In genomic region chr2:85595378-85596232, GRCh38 we compare ENCODE assay signal across 8 cellular contexts. TPM values are rescaled to one million over a fixed set of nuclear protein-coding genes. Genes with fewer than 3 reads are reported as not detected.
DNase-seq lines count a peak whose midpoint lies in the region; TF ChIP-seq lines count a peak whose summit lies in the region.

RNF181 (plus strand) TSS chr2:85595745; CDS start chr2:85595764, 19 bp downstream.

- H3K4me3 ChIP-seq in neuron (ENCODE audit: low read length) (peak within 1 kb of the TSS; percentile 81), subcutaneous abdominal adipose tissue (ENCODE audit: low read depth in 1 of 5, low read length in 5 of 5) (peak within 1 kb of the TSS; percentile 80 to 94 (median 86))

- H2AFZ ChIP-seq in neuron (ENCODE audit: low read depth, low read length): peak within 1 kb of the TSS; percentile 42

- peaks cover 16% of the 10 kb centered on the region for H3K4me1 ChIP-seq in neuron (ENCODE audit: insufficient read depth, low read length)
- H3K4me1 ChIP-seq in subcutaneous abdominal adipose tissue (ENCODE audit: control insufficient read depth in 5 of 5, insufficient read depth in 5 of 5, low read length in 5 of 5): peaks cover 6 to 53% (median 49%) of the 10 kb centered on the region in 5 donors

- CTCF ChIA-PET in HEK293T (lab: Yijun Ruan, JAX): interaction anchor here (1.4 kb wide), 1 partner anchor 16 kb away, joined by 3 read pairs; the partner anchor contains the start of gene C2orf68

- in situ Hi-C loops in SK-MEL-5 (cut with HindIII; ENCODE audit: low pct_unique_long_range_greater_than_20kb, low sequenced_read_pairs): no loop called here

- H3K27me3 ChIP-seq in neuron (ENCODE audit: insufficient read depth, low read length): no peaks in the 10 kb centered on the region
- no peaks in the 10 kb centered on the region for H3K27me3 ChIP-seq in subcutaneous abdominal adipose tissue (ENCODE audit: control insufficient read depth in 5 of 5, insufficient read depth in 4 of 5, low read length in 5 of 5)

- H3K27ac ChIP-seq in subcutaneous abdominal adipose tissue (ENCODE audit: low read depth, low read length): peak within 1 kb of the TSS; percentile 93

- peak within 1 kb of the TSS; percentile 64 to 88 (median 87) for H3K9ac ChIP-seq in subcutaneous abdominal adipose tissue (ENCODE audit: low read length in 5 of 5)

- POLR2A ChIA-PET in HEK293T (lab: Yijun Ruan, JAX): interaction anchor here (0.7 to 3.2 kb wide), 20 partner anchors 10 to 268 kb away, joined by 3 to 30 read pairs (median 5); partner anchors contain the start of genes C2orf68, GGCX, MAT2A and TGOLN2

- H3K9me3 ChIP-seq in neuron (ENCODE audit: low read length): no peaks in the 10 kb centered on the region
- H3K9me3 ChIP-seq in subcutaneous abdominal adipose tissue (ENCODE audit: control insufficient read depth in 5 of 5, low read length in 5 of 5): no peaks in the 10 kb centered on the region

- H3K36me3 ChIP-seq in neuron (ENCODE audit: insufficient read depth, low read length) (peaks cover 13% of the 10 kb centered on the region), subcutaneous abdominal adipose tissue (ENCODE audit: control insufficient read depth in 5 of 5, insufficient read depth in 5 of 5, low read length in 5 of 5) (peaks cover 0 to 43% (median 34%) of the 10 kb centered on the region in 5 donors)

- DNase-seq in GF-D8 (lab: John Stamatoyannopoulos, UW): peak; percentile 92
- DNase-seq in HEK293T (ENCODE audit: extremely low spot score): peak; percentile 94
- peak; percentile 98 for DNase-seq in MV-4-11 (lab: John Stamatoyannopoulos, UW)
- DNase-seq in SK-MEL-5 (ENCODE audit: low read depth, low spot score): peak; percentile 100
- DNase-seq in activated naive CD4-positive, alpha-beta T cell treated with Interleukin-2 at 50 U/mL for 16 hours: peak; percentile 91
- peak; percentile 97 for DNase-seq in foreskin melanocyte

TF ChIP-seq in HEK293T, 16 proteins besides CTCF, POLR2A, EP300 and RAD21:
- TF ChIP-seq L3MBTL2 (conservative IDR thresholded peaks at IDR 0.05) (peak; percentile 86), ELF4 (IDR thresholded peaks at IDR 0.05) (peak; percentile 94), NFRKB (IDR thresholded peaks at IDR 0.05) (no peak)

RNA-seq across cellular contexts. Expression of gene RNF181, which starts in this region (rescaled TPM):
- 212 and 226 TPM in 2 replicates for total RNA-seq in SK-MEL-5 (2014; rRNA removed; shearing (Covaris generic))
- polyA plus RNA-seq in SK-MEL-5 (2015; cell fraction: cytosol; rRNA removed): 99.9 and 143 TPM in 2 replicates
- 44.4 and 47.6 TPM in 2 replicates for polyA plus RNA-seq in SK-MEL-5 (2015; cell fraction: nucleus; rRNA removed)

Comparison
In these comparisons a context has a peak if more than half of its experiments do, and no peak if none do; other contexts are left out.
1. Peak in every context shown above with its lines: DNase-seq, H3K4me3 ChIP-seq and H3K27ac ChIP-seq.